22 cellular contexts compared by ENCODE assay signal in the genomic region with DNA sequence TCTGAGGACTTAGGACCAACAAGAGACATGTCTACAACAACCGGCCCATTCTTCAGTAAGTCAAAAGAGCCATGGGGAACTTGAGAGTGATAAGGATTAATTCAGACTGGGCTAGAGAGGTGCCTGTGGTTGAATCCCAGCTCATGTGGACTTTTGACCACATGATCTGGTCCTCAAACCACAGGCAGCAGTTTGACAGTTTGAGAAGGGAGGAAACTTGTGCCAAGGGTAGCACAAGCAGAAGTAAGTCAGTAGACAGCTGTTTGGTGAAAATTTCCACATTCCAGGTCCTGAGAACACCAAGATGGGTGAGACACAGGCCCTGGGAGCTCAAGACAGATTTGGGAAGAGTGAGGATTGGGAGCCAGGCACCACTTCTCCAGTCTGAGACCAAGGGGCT. TPM values are rescaled to one million over a fixed set of nuclear protein-coding genes. Genes with fewer than 3 reads are reported as not detected.
DNase-seq lines count a peak whose midpoint lies in the region; ATAC-seq and TF ChIP-seq lines count a peak whose summit lies in the region.
"Had no signal": no experiment of that assay in that cellular context is flagged by ENCODE, and none has a peak within 500 bp of the region (broad histone marks: within the 10 kb centered on the region; RNA-seq: fewer than 3 reads in every experiment).

No MANE protein-coding gene starts in this region.

- peak; percentile 5 to 9 for ATAC-seq in right cardiac atrium
- no peak for ATAC-seq in activated naive CD4-positive, alpha-beta T cell treated with anti-CD3 and anti-CD28 coated beads, Interleukin-2, amount 50 U/mL, for 72 hours
- no peak for ATAC-seq in HG03025 (IDR thresholded peaks at IDR 0.05; ENCODE audit: low FRiP score, unreplicated experiment)
- ATAC-seq: activated CD8-positive, alpha-beta T cell treated with anti-CD3 and anti-CD28 coated beads, Interleukin-2, amount 10 ng/mL, durations not matched to agents 7 days and 5 days; body of pancreas had no signal

- H3K27me3 ChIP-seq in HL-60 (ENCODE audit: insufficient read depth, poor library complexity, severe bottlenecking) (no peaks in the 10 kb centered on the region), right cardiac atrium (ENCODE audit: control insufficient read depth, insufficient read depth) (no peaks in the 10 kb centered on the region), stomach (peaks cover 0 to 8% (median 0%) of the 10 kb centered on the region in 3 donors)
- H3K27me3 ChIP-seq: body of pancreas, testis had no signal

- H3K4me1 ChIP-seq in right cardiac atrium (ENCODE audit: control insufficient read depth, insufficient read depth, low read length) (peaks cover 7% of the 10 kb centered on the region), stomach (peaks cover 3 to 37% (median 29%) of the 10 kb centered on the region in 4 donors)
- H3K4me1 ChIP-seq: testis had no signal

- peaks cover 0 to under 1% (median under 1%) of the 10 kb centered on the region in 4 donors for H3K36me3 ChIP-seq in stomach

- TF ChIP-seq CTCF in HL-60 (IDR thresholded peaks at IDR 0.05; ENCODE audit: insufficient read depth, low read length) (no peak), stomach (IDR thresholded peaks at IDR 0.05) (no peak)

- peak overlapping the region; percentile 88 for H3K27ac ChIP-seq in HL-60 (replicated peaks)
- no peak overlapping the region for H3K27ac ChIP-seq in right cardiac atrium (ENCODE audit: low read length)
- H3K27ac ChIP-seq in stomach = peak overlapping the region in 1 of 5 donors; percentile 50
- H3K27ac ChIP-seq: body of pancreas, RWPE1, testis had no signal

- H3K9me3 Mint-ChIP-seq in activated naive CD4-positive, alpha-beta T cell treated with anti-CD3 and anti-CD28 coated beads, Interleukin-2, amount 50 U/mL, for 72 hours = no peaks in the 10 kb centered on the region

- intact Hi-C loops in right cardiac atrium (cut with DNase I) (loop anchor here in 3 of 4 donors (2.0 to 5.0 kb wide), 2 partner anchors 184 to 185 kb away; no protein-coding TSS in a partner anchor), stomach (cut with DNase I; ENCODE audit: low total_unique reads) (loop anchor here (5.0 kb wide), 1 partner anchor 184 kb away; no protein-coding TSS in a partner anchor)

- no peaks in the 10 kb centered on the region for H3K36me3 Mint-ChIP-seq in activated naive CD4-positive, alpha-beta T cell treated with anti-CD3 and anti-CD28 coated beads, Interleukin-2, amount 50 U/mL, for 72 hours

- no peak for TF ChIP-seq POLR2A in stomach (IDR thresholded peaks at IDR 0.05)

- H3K9me3 ChIP-seq in right cardiac atrium (ENCODE audit: control insufficient read depth, low read length) (no peaks in the 10 kb centered on the region), stomach (no peaks in the 10 kb centered on the region)
- H3K9me3 ChIP-seq: body of pancreas, testis had no signal

- H3K4me3 ChIP-seq in HL-60 (replicated peaks; ENCODE audit: insufficient read depth, low read length) = no peak overlapping the region
- no peak overlapping the region for H3K4me3 ChIP-seq in right cardiac atrium (ENCODE audit: low read length)
- H3K4me3 ChIP-seq in stomach = no peak overlapping the region
- H3K4me3 ChIP-seq: body of pancreas, skin epidermis, testis had no signal

- WGBS in right cardiac atrium = 68% methylated on average over 1 of the region's 1 CpG
- 75 to 96% (median 86%) methylated on average over 1 of the region's 1 CpG for WGBS in stomach, 5 donors

- DNase-seq in Ammon's horn (ENCODE audit: low spot score) = peak; percentile 48
- DNase-seq in HL-60 (ENCODE audit: low read depth in 1 of 2, low spot score in 1 of 2) = peak; percentile 83 to 91
- peak; percentile 52 for DNase-seq in SIG-M5 (lab: John Stamatoyannopoulos, UW)
- no peak for DNase-seq in right cardiac atrium
- DNase-seq in stomach = no peak
- DNase-seq in activated naive CD4-positive, alpha-beta T cell treated with anti-CD3 and anti-CD28 coated beads, Interleukin-2, amount 50 U/mL, for 72 hours (ENCODE audit: low spot score in 2 of 2) = no peak
- no peak for DNase-seq in stimulated activated CD4-positive, alpha-beta T cell treated with anti-CD3 and anti-CD28 coated beads, Interleukin-4, amount 100 ng/mL, for 1 hour
- DNase-seq: ACHN; activated CD8-positive, alpha-beta T cell treated with anti-CD3 and anti-CD28 coated beads, Interleukin-2, amount 10 ng/mL, durations not matched to agents 7 days and 5 days; DMS 273 treated with DMSO at 0.1 percent for 48 hours; effector CD4-positive, alpha-beta T cell; H7; mesendoderm; NCI-H146; NCI-H524; occipital lobe; T-helper 9 cell; testis had no signal

- no peak for TF ChIP-seq EP300 in stomach (IDR thresholded peaks at IDR 0.05)

- H3K27ac Mint-ChIP-seq in activated naive CD4-positive, alpha-beta T cell treated with anti-CD3 and anti-CD28 coated beads, Interleukin-2, amount 50 U/mL, for 72 hours = peak overlapping the region in 1 of 2 donors; percentile 62
- H3K27ac Mint-ChIP-seq: activated CD8-positive, alpha-beta T cell treated with anti-CD3 and anti-CD28 coated beads, Interleukin-2, amount 10 ng/mL, durations not matched to agents 7 days and 5 days had no signal

RNA-seq across cellular contexts. Expression of gene SH3BP5L, which starts 19.8 kb away (rescaled TPM):
- total RNA-seq in right cardiac atrium (10 to 100 TPM; 15.3 to 20.8 (median 18.0) TPM), stomach (10 to 100 TPM; 11.6 to 20.0 (median 14.9) TPM)
- polyA plus RNA-seq in right cardiac atrium (18.0 TPM), stomach (10 to 100 TPM in 2 of 3 donors, 1 to 10 TPM in 1; 9.6 to 13.6 (median 10.6) TPM)
- total RNA-seq in activated naive CD4-positive, alpha-beta T cell treated with anti-CD3 and anti-CD28 coated beads, Interleukin-2, amount 50 U/mL, for 72 hours = 10 to 100 TPM; 19.3 to 33.9 TPM

RNA-seq across cellular contexts. Expression of gene ZNF672, which starts 32.1 kb away (rescaled TPM):
- 10 to 100 TPM; 34.6 to 52.7 (median 40.5) TPM for total RNA-seq in right cardiac atrium
- 29.3 TPM for polyA plus RNA-seq in right cardiac atrium
- total RNA-seq in stomach = 100 to 1,000 TPM in 1 of 5 donors, 10 to 100 TPM in 4; 17.1 to 142 (median 57.8) TPM
- polyA plus RNA-seq in stomach = 10 to 100 TPM; 13.0 to 18.0 (median 17.1) TPM
- 10 to 100 TPM; 46.4 to 54.9 TPM for total RNA-seq in activated naive CD4-positive, alpha-beta T cell treated with anti-CD3 and anti-CD28 coated beads, Interleukin-2, amount 50 U/mL, for 72 hours

RNA-seq across cellular contexts. Expression of gene LYPD8, which starts 50.3 kb away (rescaled TPM):
- total RNA-seq in right cardiac atrium (not detected), stomach (10 to 100 TPM in 1 of 5 donors, not detected in 4; 48.4 TPM)
- polyA plus RNA-seq in right cardiac atrium (not detected), stomach (1 to 10 TPM in 1 of 3 donors, not detected in 2; 1.1 TPM)
- not detected for total RNA-seq in activated naive CD4-positive, alpha-beta T cell treated with anti-CD3 and anti-CD28 coated beads, Interleukin-2, amount 50 U/mL, for 72 hours
- total RNA-seq: activated CD8-positive, alpha-beta T cell treated with anti-CD3 and anti-CD28 coated beads, Interleukin-2, amount 10 ng/mL, durations not matched to agents 7 days and 5 days; body of pancreas; H7; occipital lobe had no signal

RNA-seq across cellular contexts. Expression of gene ZNF692, which starts 53.0 kb away (rescaled TPM):
- total RNA-seq in right cardiac atrium (10 to 100 TPM; 12.8 to 27.2 (median 19.6) TPM), stomach (100 to 1,000 TPM in 2 of 5 donors, 10 to 100 TPM in 2, 1 to 10 TPM in 1; 8.4 to 120 (median 87.5) TPM)
- polyA plus RNA-seq in right cardiac atrium (24.4 TPM), stomach (10 to 100 TPM; 28.4 to 98.0 (median 44.9) TPM)
- 100 to 1,000 TPM in 1 of 2 donors, 10 to 100 TPM in 1; 93.0 to 152 TPM for total RNA-seq in activated naive CD4-positive, alpha-beta T cell treated with anti-CD3 and anti-CD28 coated beads, Interleukin-2, amount 50 U/mL, for 72 hours

Comparison
In these comparisons a context has a peak if more than half of its experiments do, and no peak if none do; other contexts are left out.
1. DNase-seq: peak in Ammon's horn (single experiment), HL-60 (2 of 2) and SIG-M5 (single experiment); none in right cardiac atrium (0 of 3), stomach (single experiment), activated naive CD4-positive, alpha-beta T cell treated with anti-CD3 and anti-CD28 coated beads, Interleukin-2, amount 50 U/mL, for 72 hours (0 of 2) and stimulated activated CD4-positive, alpha-beta T cell treated with anti-CD3 and anti-CD28 coated beads, Interleukin-4, amount 100 ng/mL, for 1 hour (single experiment).
2. ATAC-seq: peak in right cardiac atrium (2 of 2); none in activated naive CD4-positive, alpha-beta T cell treated with anti-CD3 and anti-CD28 coated beads, Interleukin-2, amount 50 U/mL, for 72 hours (0 of 2) and HG03025 (single experiment).